ENCODE assay signal across 8 cellular contexts in genomic region chr11:77147668-77148321, GRCh38. TPM values are rescaled to one million over a fixed set of nuclear protein-coding genes. Genes with fewer than 3 reads are reported as not detected.
DNase-seq lines count a peak whose midpoint lies in the region; ATAC-seq and TF ChIP-seq lines count a peak whose summit lies in the region.

No MANE protein-coding gene starts in this region.

- TF ChIP-seq CTCF in GM23338 (conservative IDR thresholded peaks at IDR 0.05; ENCODE audit: low read depth in 2 of 2) (no peak), Panc1 (IDR thresholded peaks at IDR 0.05) (no peak), colonic mucosa (IDR thresholded peaks at IDR 0.05) (no peak), neural progenitor cell (IDR thresholded peaks at IDR 0.05) (no peak)

- intact Hi-C loops in Panc1 (cut with micrococcal nuclease; ENCODE audit: unreplicated experiment), result no loop called here
- intact Hi-C loops in colonic mucosa (cut with DNase I), result no loop called here

- H3F3A ChIP-seq in GM23338 (replicated peaks; ENCODE audit: low read depth) (no peaks in the 10 kb centered on the region), neural progenitor cell (ENCODE audit: low read depth) (peaks cover 22% of the 10 kb centered on the region)

- POLR2A ChIA-PET in Panc1 (lab: Charles Lee), result no interaction called here

- no peaks in the 10 kb centered on the region for H3K27me3 ChIP-seq in GM23338 (ENCODE audit: insufficient read depth)
- no peaks in the 10 kb centered on the region for H3K27me3 ChIP-seq in Panc1 (ENCODE audit: control insufficient read depth, insufficient read depth, low read length)
- no peaks in the 10 kb centered on the region for H3K27me3 ChIP-seq in colonic mucosa
- peaks cover 4% of the 10 kb centered on the region for H3K27me3 ChIP-seq in neural progenitor cell

- ATAC-seq in GM23338 (peak; percentile 72), Panc1 (peak; percentile 82), GM18505 (IDR thresholded peaks at IDR 0.05; ENCODE audit: unreplicated experiment) (no peak), GM18519 (IDR thresholded peaks at IDR 0.05; ENCODE audit: low FRiP score, unreplicated experiment) (no peak)

- H3K36me3 ChIP-seq in GM23338 (ENCODE audit: insufficient read depth), result no peaks in the 10 kb centered on the region
- no peaks in the 10 kb centered on the region for H3K36me3 ChIP-seq in Panc1 (ENCODE audit: control insufficient read depth, insufficient read depth, low read length)
- no peaks in the 10 kb centered on the region for H3K36me3 ChIP-seq in colonic mucosa
- H3K36me3 ChIP-seq in neural progenitor cell, result no peaks in the 10 kb centered on the region

- DNase-seq in GM23338 (ENCODE audit: low spot score), result peak; percentile 81
- no peak for DNase-seq in Panc1 (ENCODE audit: low read depth, low spot score)
- peak; percentile 60 for DNase-seq in colonic mucosa
- peak; percentile 89 for DNase-seq in neural progenitor cell (ENCODE audit: low spot score)
- DNase-seq in medulla oblongata (ENCODE audit: extremely low spot score), result no peak
- no peak for DNase-seq in RKO (ENCODE audit: low spot score)

- no peak for TF ChIP-seq POLR2A in GM18505 (IDR thresholded peaks at IDR 0.05; ENCODE audit: borderline replicate concordance, extremely low read depth, insufficient read depth, insufficient read length)

- H3K9me3 Mint-ChIP-seq in GM23338 (no peaks in the 10 kb centered on the region), neural progenitor cell (no peaks in the 10 kb centered on the region)

- CTCF ChIA-PET in Panc1 (lab: Charles Lee), result interaction anchor here (0.6 to 1.0 kb wide), 2 partner anchors 21 to 285 kb away, joined by 3 to 4 read pairs; no protein-coding TSS in a partner anchor

- peak overlapping the region; percentile 80 for H3K4me3 Mint-ChIP-seq in GM23338
- H3K4me3 Mint-ChIP-seq in neural progenitor cell, result peak overlapping the region; percentile 71

- peak overlapping the region; percentile 97 for H2AFZ ChIP-seq in GM23338
- H2AFZ ChIP-seq in neural progenitor cell (replicated peaks), result peak overlapping the region; percentile 82

- H3K36me3 Mint-ChIP-seq in GM23338 (ENCODE audit: low read depth) (no peaks in the 10 kb centered on the region), neural progenitor cell (no peaks in the 10 kb centered on the region)

- H3K9ac ChIP-seq in colonic mucosa (ENCODE audit: low read depth in 2 of 2, low read length in 2 of 2) (no peak overlapping the region), neural progenitor cell (no peak overlapping the region)

- no peaks in the 10 kb centered on the region for H3K9me2 ChIP-seq in GM23338 (ENCODE audit: insufficient read depth)

- peak overlapping the region; percentile 27; the same call in 1 of the 2 replicates for H3K27ac Mint-ChIP-seq in GM23338
- H3K27ac Mint-ChIP-seq in neural progenitor cell, result peak overlapping the region; percentile 58

- peak overlapping the region; percentile 84 for H3K4me2 ChIP-seq in GM23338
- peak overlapping the region; percentile 77 for H3K4me2 ChIP-seq in neural progenitor cell

- H3K27me3 Mint-ChIP-seq in GM23338 (ENCODE audit: insufficient read depth, low read depth, poor library complexity), result peaks cover 23% of the 10 kb centered on the region
- H3K27me3 Mint-ChIP-seq in neural progenitor cell (ENCODE audit: insufficient read depth, low read depth), result peaks cover 8% of the 10 kb centered on the region

- H3K27ac ChIP-seq in GM23338 (ENCODE audit: low read depth) (no peak overlapping the region), Panc1 (ENCODE audit: low read length) (no peak overlapping the region), colonic mucosa (no peak overlapping the region), neural progenitor cell (no peak overlapping the region)

- in situ Hi-C loops in Panc1 (cut with HindIII; ENCODE audit: low pct_unique_long_range_greater_than_20kb, low sequenced_read_pairs), result loop anchor here (10.0 kb wide), 1 partner anchor 83 kb away; the partner anchor contains the start of gene CAPN5

- H3K4me1 ChIP-seq in GM23338 (ENCODE audit: insufficient read depth) (peaks cover 12% of the 10 kb centered on the region), Panc1 (ENCODE audit: control insufficient read depth, insufficient read depth, low read length) (no peaks in the 10 kb centered on the region), colonic mucosa (peaks cover 4% of the 10 kb centered on the region), neural progenitor cell (peaks cover 33% of the 10 kb centered on the region)

- H4K20me1 ChIP-seq in GM23338 (replicated peaks; ENCODE audit: insufficient read depth), result no peaks in the 10 kb centered on the region
- no peaks in the 10 kb centered on the region for H4K20me1 ChIP-seq in neural progenitor cell (ENCODE audit: low read depth)

- H3K4me3 ChIP-seq in GM23338 (peak overlapping the region; percentile 68), Panc1 (ENCODE audit: low read depth in 2 of 2, low read length in 2 of 2) (peak overlapping the region in 1 of 2 experiments; percentile 28; a peak in 2 of 4 replicates), colonic mucosa (peak overlapping the region; percentile 17), neural progenitor cell (peak overlapping the region; percentile 36)

- H3K9me3 ChIP-seq in Panc1 (ENCODE audit: control insufficient read depth, insufficient read depth, low read depth, low read length) (no peaks in the 10 kb centered on the region), colonic mucosa (no peaks in the 10 kb centered on the region), neural progenitor cell (ENCODE audit: low read depth) (no peaks in the 10 kb centered on the region)

- H3K4me1 Mint-ChIP-seq in GM23338, result peaks cover 29% of the 10 kb centered on the region
- peaks cover 36% of the 10 kb centered on the region for H3K4me1 Mint-ChIP-seq in neural progenitor cell

- no TSS peak for BruUV-seq in Panc1 (replicated peaks; lab: Mats Ljungman, UMichigan)

- no peaks in the 10 kb centered on the region for H3K79me2 ChIP-seq in GM23338 (replicated peaks; ENCODE audit: insufficient read depth)
- no peaks in the 10 kb centered on the region for H3K79me2 ChIP-seq in neural progenitor cell (ENCODE audit: low read depth)

RNA-seq across cellular contexts. Expression of gene MYO7A, which starts 19.7 kb away (rescaled TPM):
- 2.3 and 5.4 TPM in 2 replicates for total RNA-seq in GM23338 (2014; rRNA removed; shearing (Covaris generic))
- polyA plus RNA-seq in GM23338 (2016; fragmentation: Nextera tagmentation; extraction: Ambion mirVana), result 1.7 and 1.8 TPM in 2 replicates
- total RNA-seq in Panc1 (2021; ENCODE audit: unreplicated experiment), result 1.3 TPM
- 1.9 TPM for polyA plus RNA-seq in Panc1 (2012; ENCODE audit: insufficient read length)
- 1 to 10 TPM; 3.8 to 4.1 TPM for total RNA-seq in colonic mucosa
- total RNA-seq in neural progenitor cell (ENCODE audit: low replicate concordance), result 0.97 and 2.7 TPM in 2 replicates

RNA-seq across cellular contexts. Expression of gene OMP, which starts 45.2 kb away (rescaled TPM):
- total RNA-seq in GM23338 (2014; rRNA removed; shearing (Covaris generic)), result 1.0 TPM in 1 of 2 replicates, not detected in the other
- polyA plus RNA-seq in GM23338 (2016; fragmentation: Nextera tagmentation; extraction: Ambion mirVana), result not detected in 2 replicates
- 1.5 TPM for total RNA-seq in Panc1 (2021; ENCODE audit: unreplicated experiment)
- polyA plus RNA-seq in Panc1 (2012; ENCODE audit: insufficient read length), result 0.93 TPM
- total RNA-seq in colonic mucosa, result 10 to 100 TPM in 1 of 2 donors, 1 to 10 TPM in 1; 7.5 to 16.8 TPM
- total RNA-seq in neural progenitor cell (ENCODE audit: low replicate concordance), result not detected in 2 replicates

Comparison
In these comparisons a context has a peak if more than half of its experiments do, and no peak if none do; other contexts are left out.
1. ATAC-seq: peak in GM23338 (single experiment) and Panc1 (single experiment); none in GM18505 (single experiment) and GM18519 (single experiment).
2. DNase-seq: peak in GM23338 (single experiment), colonic mucosa (single experiment) and neural progenitor cell (single experiment); none in Panc1 (single experiment), medulla oblongata (single experiment) and RKO (single experiment).